ENCODE assay signal across 1 cellular context in the genomic region with DNA sequence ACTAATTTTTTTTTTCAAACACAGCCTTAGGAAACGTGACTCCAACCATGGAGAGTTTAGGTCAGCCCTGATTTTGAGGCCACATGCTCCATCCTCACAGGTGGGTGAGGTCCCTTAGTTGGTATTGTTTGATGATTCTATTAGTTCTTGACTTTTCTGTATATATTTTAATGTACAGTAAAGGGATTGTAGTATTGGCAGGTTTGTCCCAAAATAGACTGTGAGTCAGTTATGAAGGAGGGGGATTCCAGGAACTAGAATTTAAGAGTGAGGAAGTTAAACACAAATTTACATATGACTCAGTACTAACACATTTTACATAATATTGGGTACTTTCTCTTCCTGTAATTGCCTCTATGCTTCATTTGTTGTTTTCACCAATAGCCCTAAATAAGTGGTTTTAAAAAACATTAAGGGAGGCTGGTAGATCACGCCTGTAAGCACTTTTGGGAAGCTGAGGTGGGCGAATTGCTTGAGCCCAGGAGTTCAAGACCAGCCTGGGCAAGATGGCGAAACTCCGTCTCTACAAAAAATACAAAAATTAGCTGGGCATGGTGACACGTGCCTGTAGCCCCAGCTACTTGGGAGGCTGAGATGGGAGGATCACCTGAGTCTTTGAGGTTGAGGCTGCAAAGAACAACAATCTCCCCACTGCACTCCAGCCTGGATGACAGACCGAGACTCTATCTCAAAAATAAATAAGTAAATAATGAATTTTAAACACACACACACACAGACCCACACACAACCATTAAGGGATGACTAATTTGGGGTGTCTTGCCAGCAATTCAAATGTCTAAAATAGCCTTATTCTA.
A peak's percentile ranks its signal among the peaks of the same experiment; 100 is the strongest.
TF ChIP-seq lines count a peak whose summit lies in the region.

No MANE protein-coding gene starts in this region.

TF ChIP-seq in K562, 482 proteins besides CTCF, POLR2A, EP300 and RAD21 (continued from another document):
- TF ChIP-seq, protein P1, sequence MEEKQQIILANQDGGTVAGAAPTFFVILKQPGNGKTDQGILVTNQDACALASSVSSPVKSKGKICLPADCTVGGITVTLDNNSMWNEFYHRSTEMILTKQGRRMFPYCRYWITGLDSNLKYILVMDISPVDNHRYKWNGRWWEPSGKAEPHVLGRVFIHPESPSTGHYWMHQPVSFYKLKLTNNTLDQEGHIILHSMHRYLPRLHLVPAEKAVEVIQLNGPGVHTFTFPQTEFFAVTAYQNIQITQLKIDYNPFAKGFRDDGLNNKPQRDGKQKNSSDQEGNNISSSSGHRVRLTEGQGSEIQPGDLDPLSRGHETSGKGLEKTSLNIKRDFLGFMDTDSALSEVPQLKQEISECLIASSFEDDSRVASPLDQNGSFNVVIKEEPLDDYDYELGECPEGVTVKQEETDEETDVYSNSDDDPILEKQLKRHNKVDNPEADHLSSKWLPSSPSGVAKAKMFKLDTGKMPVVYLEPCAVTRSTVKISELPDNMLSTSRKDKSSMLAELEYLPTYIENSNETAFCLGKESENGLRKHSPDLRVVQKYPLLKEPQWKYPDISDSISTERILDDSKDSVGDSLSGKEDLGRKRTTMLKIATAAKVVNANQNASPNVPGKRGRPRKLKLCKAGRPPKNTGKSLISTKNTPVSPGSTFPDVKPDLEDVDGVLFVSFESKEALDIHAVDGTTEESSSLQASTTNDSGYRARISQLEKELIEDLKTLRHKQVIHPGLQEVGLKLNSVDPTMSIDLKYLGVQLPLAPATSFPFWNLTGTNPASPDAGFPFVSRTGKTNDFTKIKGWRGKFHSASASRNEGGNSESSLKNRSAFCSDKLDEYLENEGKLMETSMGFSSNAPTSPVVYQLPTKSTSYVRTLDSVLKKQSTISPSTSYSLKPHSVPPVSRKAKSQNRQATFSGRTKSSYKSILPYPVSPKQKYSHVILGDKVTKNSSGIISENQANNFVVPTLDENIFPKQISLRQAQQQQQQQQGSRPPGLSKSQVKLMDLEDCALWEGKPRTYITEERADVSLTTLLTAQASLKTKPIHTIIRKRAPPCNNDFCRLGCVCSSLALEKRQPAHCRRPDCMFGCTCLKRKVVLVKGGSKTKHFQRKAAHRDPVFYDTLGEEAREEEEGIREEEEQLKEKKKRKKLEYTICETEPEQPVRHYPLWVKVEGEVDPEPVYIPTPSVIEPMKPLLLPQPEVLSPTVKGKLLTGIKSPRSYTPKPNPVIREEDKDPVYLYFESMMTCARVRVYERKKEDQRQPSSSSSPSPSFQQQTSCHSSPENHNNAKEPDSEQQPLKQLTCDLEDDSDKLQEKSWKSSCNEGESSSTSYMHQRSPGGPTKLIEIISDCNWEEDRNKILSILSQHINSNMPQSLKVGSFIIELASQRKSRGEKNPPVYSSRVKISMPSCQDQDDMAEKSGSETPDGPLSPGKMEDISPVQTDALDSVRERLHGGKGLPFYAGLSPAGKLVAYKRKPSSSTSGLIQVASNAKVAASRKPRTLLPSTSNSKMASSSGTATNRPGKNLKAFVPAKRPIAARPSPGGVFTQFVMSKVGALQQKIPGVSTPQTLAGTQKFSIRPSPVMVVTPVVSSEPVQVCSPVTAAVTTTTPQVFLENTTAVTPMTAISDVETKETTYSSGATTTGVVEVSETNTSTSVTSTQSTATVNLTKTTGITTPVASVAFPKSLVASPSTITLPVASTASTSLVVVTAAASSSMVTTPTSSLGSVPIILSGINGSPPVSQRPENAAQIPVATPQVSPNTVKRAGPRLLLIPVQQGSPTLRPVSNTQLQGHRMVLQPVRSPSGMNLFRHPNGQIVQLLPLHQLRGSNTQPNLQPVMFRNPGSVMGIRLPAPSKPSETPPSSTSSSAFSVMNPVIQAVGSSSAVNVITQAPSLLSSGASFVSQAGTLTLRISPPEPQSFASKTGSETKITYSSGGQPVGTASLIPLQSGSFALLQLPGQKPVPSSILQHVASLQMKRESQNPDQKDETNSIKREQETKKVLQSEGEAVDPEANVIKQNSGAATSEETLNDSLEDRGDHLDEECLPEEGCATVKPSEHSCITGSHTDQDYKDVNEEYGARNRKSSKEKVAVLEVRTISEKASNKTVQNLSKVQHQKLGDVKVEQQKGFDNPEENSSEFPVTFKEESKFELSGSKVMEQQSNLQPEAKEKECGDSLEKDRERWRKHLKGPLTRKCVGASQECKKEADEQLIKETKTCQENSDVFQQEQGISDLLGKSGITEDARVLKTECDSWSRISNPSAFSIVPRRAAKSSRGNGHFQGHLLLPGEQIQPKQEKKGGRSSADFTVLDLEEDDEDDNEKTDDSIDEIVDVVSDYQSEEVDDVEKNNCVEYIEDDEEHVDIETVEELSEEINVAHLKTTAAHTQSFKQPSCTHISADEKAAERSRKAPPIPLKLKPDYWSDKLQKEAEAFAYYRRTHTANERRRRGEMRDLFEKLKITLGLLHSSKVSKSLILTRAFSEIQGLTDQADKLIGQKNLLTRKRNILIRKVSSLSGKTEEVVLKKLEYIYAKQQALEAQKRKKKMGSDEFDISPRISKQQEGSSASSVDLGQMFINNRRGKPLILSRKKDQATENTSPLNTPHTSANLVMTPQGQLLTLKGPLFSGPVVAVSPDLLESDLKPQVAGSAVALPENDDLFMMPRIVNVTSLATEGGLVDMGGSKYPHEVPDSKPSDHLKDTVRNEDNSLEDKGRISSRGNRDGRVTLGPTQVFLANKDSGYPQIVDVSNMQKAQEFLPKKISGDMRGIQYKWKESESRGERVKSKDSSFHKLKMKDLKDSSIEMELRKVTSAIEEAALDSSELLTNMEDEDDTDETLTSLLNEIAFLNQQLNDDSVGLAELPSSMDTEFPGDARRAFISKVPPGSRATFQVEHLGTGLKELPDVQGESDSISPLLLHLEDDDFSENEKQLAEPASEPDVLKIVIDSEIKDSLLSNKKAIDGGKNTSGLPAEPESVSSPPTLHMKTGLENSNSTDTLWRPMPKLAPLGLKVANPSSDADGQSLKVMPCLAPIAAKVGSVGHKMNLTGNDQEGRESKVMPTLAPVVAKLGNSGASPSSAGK (IDR thresholded peaks at IDR 0.05) = 0 out of 2 replicates have a peak, but pooled peaks have one; percentile 27
- TF ChIP-seq ZBTB1 (CRISPR knock-in tag; IDR thresholded peaks at IDR 0.05; ENCODE audit: borderline replicate concordance, low read depth) (no peak), NFE2 (IDR thresholded peaks at IDR 0.05; ENCODE audit: low read depth) (0 out of 2 replicates have a peak, but pooled peaks have one; percentile 17), ZFP30 (CRISPR knock-in tag; IDR thresholded peaks at IDR 0.05; ENCODE audit: borderline replicate concordance) (no peak), SRF (CRISPR knock-in tag; IDR thresholded peaks at IDR 0.05) (no peak), ZNF584 (CRISPR knock-in tag; IDR thresholded peaks at IDR 0.05; ENCODE audit: low read depth) (0 out of 2 replicates have a peak, but pooled peaks have one; percentile 70), NR4A1 (CRISPR knock-in tag; IDR thresholded peaks at IDR 0.05) (no peak), NR4A1 (tag; IDR thresholded peaks at IDR 0.05) (no peak), ZNF830 (CRISPR knock-in tag; IDR thresholded peaks at IDR 0.05) (no peak), C11orf30 (IDR thresholded peaks at IDR 0.05; ENCODE audit: low read depth) (0 out of 2 replicates have a peak, but pooled peaks have one; percentile 13), ZNF561 (CRISPR knock-in tag; conservative IDR thresholded peaks at IDR 0.05) (no peak), CEBPB (tag; IDR thresholded peaks at IDR 0.05) (peak; percentile 29; the same call in 1 of the 2 replicates), ZNF175 (CRISPR knock-in tag; IDR thresholded peaks at IDR 0.05; ENCODE audit: low read depth) (peak; percentile 45; the same call in 1 of the 2 replicates), ZFX (CRISPR knock-in tag; IDR thresholded peaks at IDR 0.05) (no peak), ZFP1 (CRISPR knock-in tag; IDR thresholded peaks at IDR 0.05) (no peak)
- TF ChIP-seq, protein P2, sequence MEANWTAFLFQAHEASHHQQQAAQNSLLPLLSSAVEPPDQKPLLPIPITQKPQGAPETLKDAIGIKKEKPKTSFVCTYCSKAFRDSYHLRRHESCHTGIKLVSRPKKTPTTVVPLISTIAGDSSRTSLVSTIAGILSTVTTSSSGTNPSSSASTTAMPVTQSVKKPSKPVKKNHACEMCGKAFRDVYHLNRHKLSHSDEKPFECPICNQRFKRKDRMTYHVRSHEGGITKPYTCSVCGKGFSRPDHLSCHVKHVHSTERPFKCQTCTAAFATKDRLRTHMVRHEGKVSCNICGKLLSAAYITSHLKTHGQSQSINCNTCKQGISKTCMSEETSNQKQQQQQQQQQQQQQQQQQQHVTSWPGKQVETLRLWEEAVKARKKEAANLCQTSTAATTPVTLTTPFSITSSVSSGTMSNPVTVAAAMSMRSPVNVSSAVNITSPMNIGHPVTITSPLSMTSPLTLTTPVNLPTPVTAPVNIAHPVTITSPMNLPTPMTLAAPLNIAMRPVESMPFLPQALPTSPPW (CRISPR knock-in tag; IDR thresholded peaks at IDR 0.05) = 0 out of 2 replicates have a peak, but pooled peaks have one; percentile 17
- TF ChIP-seq, protein P3, sequence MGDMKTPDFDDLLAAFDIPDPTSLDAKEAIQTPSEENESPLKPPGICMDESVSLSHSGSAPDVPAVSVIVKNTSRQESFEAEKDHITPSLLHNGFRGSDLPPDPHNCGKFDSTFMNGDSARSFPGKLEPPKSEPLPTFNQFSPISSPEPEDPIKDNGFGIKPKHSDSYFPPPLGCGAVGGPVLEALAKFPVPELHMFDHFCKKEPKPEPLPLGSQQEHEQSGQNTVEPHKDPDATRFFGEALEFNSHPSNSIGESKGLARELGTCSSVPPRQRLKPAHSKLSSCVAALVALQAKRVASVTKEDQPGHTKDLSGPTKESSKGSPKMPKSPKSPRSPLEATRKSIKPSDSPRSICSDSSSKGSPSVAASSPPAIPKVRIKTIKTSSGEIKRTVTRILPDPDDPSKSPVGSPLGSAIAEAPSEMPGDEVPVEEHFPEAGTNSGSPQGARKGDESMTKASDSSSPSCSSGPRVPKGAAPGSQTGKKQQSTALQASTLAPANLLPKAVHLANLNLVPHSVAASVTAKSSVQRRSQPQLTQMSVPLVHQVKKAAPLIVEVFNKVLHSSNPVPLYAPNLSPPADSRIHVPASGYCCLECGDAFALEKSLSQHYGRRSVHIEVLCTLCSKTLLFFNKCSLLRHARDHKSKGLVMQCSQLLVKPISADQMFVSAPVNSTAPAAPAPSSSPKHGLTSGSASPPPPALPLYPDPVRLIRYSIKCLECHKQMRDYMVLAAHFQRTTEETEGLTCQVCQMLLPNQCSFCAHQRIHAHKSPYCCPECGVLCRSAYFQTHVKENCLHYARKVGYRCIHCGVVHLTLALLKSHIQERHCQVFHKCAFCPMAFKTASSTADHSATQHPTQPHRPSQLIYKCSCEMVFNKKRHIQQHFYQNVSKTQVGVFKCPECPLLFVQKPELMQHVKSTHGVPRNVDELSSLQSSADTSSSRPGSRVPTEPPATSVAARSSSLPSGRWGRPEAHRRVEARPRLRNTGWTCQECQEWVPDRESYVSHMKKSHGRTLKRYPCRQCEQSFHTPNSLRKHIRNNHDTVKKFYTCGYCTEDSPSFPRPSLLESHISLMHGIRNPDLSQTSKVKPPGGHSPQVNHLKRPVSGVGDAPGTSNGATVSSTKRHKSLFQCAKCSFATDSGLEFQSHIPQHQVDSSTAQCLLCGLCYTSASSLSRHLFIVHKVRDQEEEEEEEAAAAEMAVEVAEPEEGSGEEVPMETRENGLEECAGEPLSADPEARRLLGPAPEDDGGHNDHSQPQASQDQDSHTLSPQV (IDR thresholded peaks at IDR 0.05) = peak; percentile 65; the same call in 1 of the 2 replicates
- TF ChIP-seq, protein P4, sequence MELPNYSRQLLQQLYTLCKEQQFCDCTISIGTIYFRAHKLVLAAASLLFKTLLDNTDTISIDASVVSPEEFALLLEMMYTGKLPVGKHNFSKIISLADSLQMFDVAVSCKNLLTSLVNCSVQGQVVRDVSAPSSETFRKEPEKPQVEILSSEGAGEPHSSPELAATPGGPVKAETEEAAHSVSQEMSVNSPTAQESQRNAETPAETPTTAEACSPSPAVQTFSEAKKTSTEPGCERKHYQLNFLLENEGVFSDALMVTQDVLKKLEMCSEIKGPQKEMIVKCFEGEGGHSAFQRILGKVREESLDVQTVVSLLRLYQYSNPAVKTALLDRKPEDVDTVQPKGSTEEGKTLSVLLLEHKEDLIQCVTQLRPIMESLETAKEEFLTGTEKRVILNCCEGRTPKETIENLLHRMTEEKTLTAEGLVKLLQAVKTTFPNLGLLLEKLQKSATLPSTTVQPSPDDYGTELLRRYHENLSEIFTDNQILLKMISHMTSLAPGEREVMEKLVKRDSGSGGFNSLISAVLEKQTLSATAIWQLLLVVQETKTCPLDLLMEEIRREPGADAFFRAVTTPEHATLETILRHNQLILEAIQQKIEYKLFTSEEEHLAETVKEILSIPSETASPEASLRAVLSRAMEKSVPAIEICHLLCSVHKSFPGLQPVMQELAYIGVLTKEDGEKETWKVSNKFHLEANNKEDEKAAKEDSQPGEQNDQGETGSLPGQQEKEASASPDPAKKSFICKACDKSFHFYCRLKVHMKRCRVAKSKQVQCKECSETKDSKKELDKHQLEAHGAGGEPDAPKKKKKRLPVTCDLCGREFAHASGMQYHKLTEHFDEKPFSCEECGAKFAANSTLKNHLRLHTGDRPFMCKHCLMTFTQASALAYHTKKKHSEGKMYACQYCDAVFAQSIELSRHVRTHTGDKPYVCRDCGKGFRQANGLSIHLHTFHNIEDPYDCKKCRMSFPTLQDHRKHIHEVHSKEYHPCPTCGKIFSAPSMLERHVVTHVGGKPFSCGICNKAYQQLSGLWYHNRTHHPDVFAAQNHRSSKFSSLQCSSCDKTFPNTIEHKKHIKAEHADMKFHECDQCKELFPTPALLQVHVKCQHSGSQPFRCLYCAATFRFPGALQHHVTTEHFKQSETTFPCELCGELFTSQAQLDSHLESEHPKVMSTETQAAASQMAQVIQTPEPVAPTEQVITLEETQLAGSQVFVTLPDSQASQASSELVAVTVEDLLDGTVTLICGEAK (IDR thresholded peaks at IDR 0.05) = no peak
- TF ChIP-seq, protein P4 (CRISPR knock-in tag; IDR thresholded peaks at IDR 0.05) = no peak
